Comparison of ENCODE assay signal across 24 cellular contexts in the genomic region with DNA sequence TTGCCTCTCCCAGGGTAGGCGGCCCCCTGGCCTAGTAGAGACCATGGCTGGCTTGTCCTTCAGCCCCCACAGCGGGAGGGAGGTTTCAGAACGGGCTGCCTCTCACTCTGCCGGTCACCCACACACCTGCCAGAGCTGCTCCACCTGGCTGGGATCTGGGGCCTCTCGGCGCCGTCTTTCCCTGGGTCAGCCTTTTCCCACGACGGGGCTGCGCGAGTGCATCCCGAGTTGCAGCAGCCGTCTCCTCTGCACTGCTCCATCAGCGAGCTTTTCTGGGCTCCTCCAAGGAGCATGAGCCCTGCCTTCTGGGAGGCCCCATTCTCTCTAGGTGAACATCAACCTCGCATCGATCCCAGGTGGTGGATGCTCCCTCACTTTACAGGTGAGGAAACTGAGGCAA. TPM values are rescaled to one million over a fixed set of nuclear protein-coding genes. Genes with fewer than 3 reads are reported as not detected.
DNase-seq lines count a peak whose midpoint lies in the region; ATAC-seq and TF ChIP-seq lines count a peak whose summit lies in the region.
"Had no signal": no experiment of that assay in that cellular context is flagged by ENCODE, and none has a peak within 500 bp of the region (broad histone marks: within the 10 kb centered on the region; RNA-seq: fewer than 3 reads in every experiment).

No MANE protein-coding gene starts in this region.

- BruUV-seq in IMR-90 (replicated peaks; lab: Mats Ljungman, UMichigan) = no TSS peak

- peak overlapping the region; percentile 31 for H3K27ac Mint-ChIP-seq in glutamatergic neuron (ENCODE audit: unreplicated experiment)
- no peak overlapping the region for H3K27ac Mint-ChIP-seq in activated CD8-positive, alpha-beta T cell treated with anti-CD3 and anti-CD28 coated beads for 36 hours

- H2AK5ac ChIP-seq in IMR-90 (ENCODE audit: low read depth, low read length) = no peak overlapping the region

- H3K23ac ChIP-seq in IMR-90 (ENCODE audit: low read depth, low read length) = no peak overlapping the region

- peaks cover 10% of the 10 kb centered on the region for H3K27me3 Mint-ChIP-seq in glutamatergic neuron (ENCODE audit: unreplicated experiment)
- peaks cover 4% of the 10 kb centered on the region for H3K27me3 Mint-ChIP-seq in activated CD8-positive, alpha-beta T cell treated with anti-CD3 and anti-CD28 coated beads for 36 hours

- DNase-seq in IMR-90 (no peak), glutamatergic neuron (no peak), osteoblast (ENCODE audit: insufficient read length, low spot score, missing footprints) (peak; percentile 76), KBM-7 (no peak), pons (ENCODE audit: low spot score) (no peak)
- no peak for DNase-seq in activated CD8-positive, alpha-beta T cell treated with anti-CD3 and anti-CD28 coated beads for 36 hours
- DNase-seq: AML-193; C1 segment of cervical spinal cord; Caco-2; CD4-positive, alpha-beta memory T cell; GOT3; KG1; MM.1S; NCI-H1417; NCI-H1694; NCI-H2029 treated with DMSO at 0.1 percent for 48 hours; NCI-H446 treated with DMSO at 0.1 percent for 48 hours; NCI-H526; RPMI8226 had no signal

- TF ChIP-seq RAD21 in IMR-90 (IDR thresholded peaks at IDR 0.05; ENCODE audit: low read length) = no peak

- 0 out of 2 replicates have a peak overlapping the region, but pooled peaks have one; percentile 6 for H3K9ac ChIP-seq in BLaER1
- no peak overlapping the region for H3K9ac ChIP-seq in IMR-90 (ENCODE audit: low read depth, low read length)

- H3K9me3 ChIP-seq in BLaER1 (no peaks in the 10 kb centered on the region), IMR-90 (ENCODE audit: control insufficient read depth, insufficient read depth, low read length) (no peaks in the 10 kb centered on the region), osteoblast (ENCODE audit: low read depth, low read length) (no peaks in the 10 kb centered on the region)
- H3K9me3 ChIP-seq: Caco-2, SJSA1 had no signal

- in situ Hi-C loops in IMR-90 (cut with MboI; ENCODE audit: low sequenced_read_pairs) (no loop called here), KBM-7 (cut with MboI; ENCODE audit: low pct_unique_long_range_greater_than_20kb, low sequenced_read_pairs) (no loop called here)

- no peaks in the 10 kb centered on the region for H3K79me1 ChIP-seq in IMR-90 (ENCODE audit: low read depth in 1 of 2, low read length in 2 of 2)

- no peak overlapping the region for H3K56ac ChIP-seq in IMR-90 (ENCODE audit: extremely low read depth, insufficient read depth, low read length)

- H3K27me3 ChIP-seq in BLaER1 (no peaks in the 10 kb centered on the region), IMR-90 (ENCODE audit: control insufficient read depth, insufficient read depth, low read length) (no peaks in the 10 kb centered on the region; the same call in 1 of the 2 replicates), osteoblast (ENCODE audit: insufficient read depth, low read length) (peaks cover 3% of the 10 kb centered on the region)
- H3K27me3 ChIP-seq: SJSA1 had no signal

- no peak overlapping the region for H2BK5ac ChIP-seq in IMR-90 (ENCODE audit: low read depth, low read length, poor library complexity, severe bottlenecking)

- H3K4me3 ChIP-seq in BLaER1 (no peak overlapping the region), IMR-90 (ENCODE audit: insufficient read depth, low read depth, low read length) (no peak overlapping the region), osteoblast (ENCODE audit: insufficient read depth, low read length) (no peak overlapping the region)
- H3K4me3 ChIP-seq: SJSA1 had no signal

- H3K79me2 ChIP-seq in osteoblast (ENCODE audit: insufficient read depth, low read length) = no peaks in the 10 kb centered on the region

- H4K91ac ChIP-seq in IMR-90 (ENCODE audit: insufficient read depth, low read depth, low read length) = no peak overlapping the region

- peaks cover 1% of the 10 kb centered on the region for H3K4me1 Mint-ChIP-seq in glutamatergic neuron (ENCODE audit: low read depth, unreplicated experiment)
- H3K4me1 Mint-ChIP-seq in activated CD8-positive, alpha-beta T cell treated with anti-CD3 and anti-CD28 coated beads for 36 hours (ENCODE audit: low read depth) = no peaks in the 10 kb centered on the region

- H3K36me3 Mint-ChIP-seq in glutamatergic neuron (ENCODE audit: unreplicated experiment) = no peaks in the 10 kb centered on the region
- H3K36me3 Mint-ChIP-seq in activated CD8-positive, alpha-beta T cell treated with anti-CD3 and anti-CD28 coated beads for 36 hours (ENCODE audit: low read depth) = no peaks in the 10 kb centered on the region
- H3K36me3 Mint-ChIP-seq: CD4-positive, alpha-beta memory T cell had no signal

- 0 out of 2 replicates have a peak, but pooled peaks cover 6% of the 10 kb centered on the region for H3K9me1 ChIP-seq in IMR-90 (ENCODE audit: insufficient read depth, low read length)

- TF ChIP-seq CTCF in IMR-90 (conservative IDR thresholded peaks at IDR 0.05; ENCODE audit: low read depth, low read length) (no peak), glutamatergic neuron (IDR thresholded peaks at IDR 0.05; ENCODE audit: partially characterized antibody, unreplicated experiment) (no peak), osteoblast (IDR thresholded peaks at IDR 0.05; ENCODE audit: extremely low read depth, low read depth, low read length) (no peak)
- TF ChIP-seq CTCF in activated CD8-positive, alpha-beta T cell treated with anti-CD3 and anti-CD28 coated beads for 36 hours (IDR thresholded peaks at IDR 0.05) = no peak

- H2BK15ac ChIP-seq in IMR-90 (ENCODE audit: low read depth, low read length) = no peak overlapping the region

- intact Hi-C loops in IMR-90 (cut with micrococcal nuclease) = no loop called here
- intact Hi-C loops in activated CD8-positive, alpha-beta T cell treated with anti-CD3 and anti-CD28 coated beads for 36 hours (cut with micrococcal nuclease) = no loop called here

- H4K8ac ChIP-seq in IMR-90 (ENCODE audit: low read depth in 2 of 2, low read length in 2 of 2) = no peak overlapping the region

- peaks cover 7% of the 10 kb centered on the region for H3K9me3 Mint-ChIP-seq in glutamatergic neuron (ENCODE audit: unreplicated experiment)
- H3K9me3 Mint-ChIP-seq in activated CD8-positive, alpha-beta T cell treated with anti-CD3 and anti-CD28 coated beads for 36 hours = no peaks in the 10 kb centered on the region

- H2BK120ac ChIP-seq in IMR-90 (ENCODE audit: low read depth, low read length) = no peak overlapping the region

- no peak overlapping the region for H3K18ac ChIP-seq in IMR-90 (ENCODE audit: low read depth, low read length)

- no peaks in the 10 kb centered on the region for H3K36me3 ChIP-seq in BLaER1
- H3K36me3 ChIP-seq in IMR-90 (ENCODE audit: control insufficient read depth, insufficient read depth, low read length) = no peaks in the 10 kb centered on the region
- H3K36me3 ChIP-seq in osteoblast (ENCODE audit: insufficient read depth, low read length) = no peaks in the 10 kb centered on the region
- H3K36me3 ChIP-seq: SJSA1 had no signal

- no peak overlapping the region for H4K5ac ChIP-seq in IMR-90 (ENCODE audit: low read depth, low read length)

- no peak for TF ChIP-seq POLR2A in IMR-90 (IDR thresholded peaks at IDR 0.05; ENCODE audit: low read depth, low read length)

- H3K27ac ChIP-seq in BLaER1 = no peak overlapping the region
- H3K27ac ChIP-seq in IMR-90 (ENCODE audit: insufficient read depth, low read length) = no peak overlapping the region
- H3K27ac ChIP-seq in osteoblast (ENCODE audit: low read depth, low read length) = no peak overlapping the region
- H3K27ac ChIP-seq: HL-60, SJSA1 had no signal

- no peak overlapping the region for H2BK20ac ChIP-seq in IMR-90 (ENCODE audit: low read depth, low read length)

- no peak overlapping the region for H3K4me2 ChIP-seq in BLaER1
- no peak overlapping the region for H3K4me2 ChIP-seq in IMR-90 (ENCODE audit: low read depth, low read length)
- H3K4me2 ChIP-seq in osteoblast (ENCODE audit: insufficient read depth, low read length) = no peak overlapping the region

- H4K20me1 ChIP-seq in BLaER1 (no peaks in the 10 kb centered on the region), IMR-90 (ENCODE audit: insufficient read depth, low read length) (no peaks in the 10 kb centered on the region), osteoblast (ENCODE audit: insufficient read depth, low read length) (peaks cover 9% of the 10 kb centered on the region)

- CTCF ChIA-PET in IMR-90 (lab: Yijun Ruan, JAX) = no interaction called here
- CTCF ChIA-PET in activated CD8-positive, alpha-beta T cell treated with anti-CD3 and anti-CD28 coated beads for 36 hours (lab: Charles Lee) = no interaction called here

- no peak overlapping the region for H3K4me3 Mint-ChIP-seq in glutamatergic neuron (ENCODE audit: unreplicated experiment)
- H3K4me3 Mint-ChIP-seq in activated CD8-positive, alpha-beta T cell treated with anti-CD3 and anti-CD28 coated beads for 36 hours = no peak overlapping the region
- H3K4me3 Mint-ChIP-seq: CD4-positive, alpha-beta memory T cell had no signal

- H2AFZ ChIP-seq in IMR-90 (replicated peaks; ENCODE audit: low read length, poor library complexity) (no peak overlapping the region), osteoblast (ENCODE audit: low read length) (no peak overlapping the region)

- H2AK9ac ChIP-seq in IMR-90 (replicated peaks; ENCODE audit: low read depth, low read length, poor library complexity) = peak overlapping the region; percentile 24

- H3K4me1 ChIP-seq in BLaER1 (peaks cover 9% of the 10 kb centered on the region), IMR-90 (ENCODE audit: control insufficient read depth, insufficient read depth, low read length) (no peaks in the 10 kb centered on the region), osteoblast (ENCODE audit: insufficient read depth, low read length) (no peaks in the 10 kb centered on the region)
- H3K4me1 ChIP-seq: Caco-2 had no signal

- no peak for ATAC-seq in IMR-90 (ENCODE audit: low read depth)
- no peak for ATAC-seq in activated CD8-positive, alpha-beta T cell treated with anti-CD3 and anti-CD28 coated beads for 36 hours

- no peak overlapping the region for H3K4ac ChIP-seq in IMR-90 (ENCODE audit: low read depth, low read length)

- WGBS in IMR-90 (ENCODE audit: extremely low coverage in 2 of 2, insufficient read length in 1 of 2), 2 experiments = 60% methylated on average over 1 of the region's 16 CpGs; no CpG with 5 or more reads in 1 of the 2 experiments

- no peak overlapping the region for H3K14ac ChIP-seq in IMR-90 (replicated peaks; ENCODE audit: low read depth, low read length)

- dilution Hi-C loops in IMR-90 (cut with HindIII; ENCODE audit: low sequenced_read_pairs, unreplicated experiment) = no loop called here

- POLR2A ChIA-PET in IMR-90 (lab: Charles Lee; ENCODE audit: unreplicated experiment) = no interaction called here
- POLR2A ChIA-PET in activated CD8-positive, alpha-beta T cell treated with anti-CD3 and anti-CD28 coated beads for 36 hours (lab: Charles Lee) = no interaction called here

TF ChIP-seq in IMR-90, 13 proteins besides CTCF, POLR2A, EP300 and RAD21 (continues in another document):
- TF ChIP-seq NFE2L2 (IDR thresholded peaks at IDR 0.05; ENCODE audit: low read depth, low read length) = no peak

RNA-seq across cellular contexts. Expression of a gene that starts 15.9 kb away (rescaled TPM):
- not detected in 2 replicates for total RNA-seq in IMR-90 (2012; rRNA removed)
- polyA plus RNA-seq in IMR-90 (2012; rRNA removed) = 0.04 and 0.05 TPM in 2 replicates
- polyA plus RNA-seq in IMR-90 (2012; cell fraction: cytosol; rRNA removed) = 0.05 TPM in 2 replicates
- 0.18 and 0.37 TPM in 2 replicates for polyA plus RNA-seq in IMR-90 (2012; cell fraction: nucleus; rRNA removed; ENCODE audit: low replicate concordance)
- total RNA-seq in glutamatergic neuron (ENCODE audit: unreplicated experiment) = not detected
- total RNA-seq in osteoblast = 0.29 TPM in 1 of 2 replicates, not detected in the other
- not detected for total RNA-seq in activated CD8-positive, alpha-beta T cell treated with anti-CD3 and anti-CD28 coated beads for 36 hours
- total RNA-seq: A172; CD4-positive, alpha-beta memory T cell; Right ventricle myocardium superior; SJSA1 had no signal
- polyA plus RNA-seq: CD4-positive, alpha-beta memory T cell had no signal
